8 cellular contexts compared by ENCODE assay signal in the genomic region with DNA sequence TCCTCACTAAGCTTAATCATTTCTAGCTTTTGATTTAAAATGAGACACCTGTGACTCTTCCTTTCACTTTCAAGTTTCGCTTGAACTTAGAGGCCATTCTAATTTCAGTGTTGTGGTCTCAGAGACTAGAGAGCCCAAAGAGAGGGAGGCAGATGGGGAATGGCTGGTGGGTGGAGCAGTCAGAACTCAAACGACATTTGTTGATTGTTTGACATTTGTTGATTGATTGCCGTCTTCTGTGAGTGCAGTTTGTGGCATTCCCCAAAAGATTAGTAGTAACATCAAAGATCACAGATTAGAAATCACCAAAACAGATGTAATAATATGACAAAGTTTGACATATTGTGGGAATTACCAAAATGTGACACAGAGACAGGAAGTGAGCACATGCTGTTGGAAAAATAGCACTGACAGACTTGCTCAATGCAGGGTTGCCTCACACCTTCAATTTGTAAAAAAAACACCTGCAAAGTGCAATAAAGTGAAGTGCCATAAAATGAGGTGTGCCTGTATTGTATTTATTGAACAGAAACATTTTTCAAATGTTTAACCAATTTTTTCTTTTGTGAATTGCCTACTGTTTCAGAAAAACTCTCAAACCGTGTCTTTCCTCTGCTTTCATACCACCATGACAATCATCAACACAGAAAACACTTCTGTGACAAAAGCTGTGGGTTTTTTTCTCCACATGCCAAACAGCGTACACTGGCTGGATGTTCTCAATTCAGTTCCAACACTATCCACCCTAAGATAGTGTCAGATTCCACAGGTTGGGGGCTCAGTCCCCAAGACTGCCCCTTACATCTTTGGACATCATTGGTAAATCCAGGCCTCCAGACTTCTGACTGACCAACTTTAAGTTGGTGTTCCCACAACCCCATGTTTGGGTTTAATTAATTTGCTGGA.
DNase-seq lines count a peak whose midpoint lies in the region; ATAC-seq and FAIRE-seq lines count a peak whose summit lies in the region.

No MANE protein-coding gene starts in this region.

- peak; percentile 86 for ATAC-seq in GM21447 (IDR thresholded peaks at IDR 0.05; ENCODE audit: unreplicated experiment)

- peaks cover 42 to 62% of the 10 kb centered on the region in 2 donors for H3K4me1 Mint-ChIP-seq in immature natural killer cell

- H3K27me3 Mint-ChIP-seq in immature natural killer cell (ENCODE audit: low read depth in 3 of 3): peaks cover 0 to 2% (median 0%) of the 10 kb centered on the region in 3 donors

- peak; percentile 64 for DNase-seq in Daoy (ENCODE audit: low read depth)
- DNase-seq in HTR-8/SVneo (ENCODE audit: insufficient read length, low spot score): no peak
- DNase-seq in activated CD8-positive, alpha-beta memory T cell treated with anti-CD3 and anti-CD28 coated beads for 1 hour (ENCODE audit: extremely low read depth in 1 of 2, low read depth in 1 of 2): peak; percentile 9 to 28
- DNase-seq in immature natural killer cell: peak; percentile 61 to 69 (median 63)
- peak; percentile 13 to 67 for DNase-seq in stimulated activated CD8-positive, alpha-beta memory T cell treated with anti-CD3 and anti-CD28 coated beads, Interleukin-7, amount 100 ng/mL, for 48 hours (ENCODE audit: extremely low read depth in 1 of 2, low read depth in 1 of 2)
- no peak for DNase-seq in COLO668 (lab: John Stamatoyannopoulos, UW; ENCODE audit: unreplicated experiment)
- DNase-seq in mucosa of gallbladder (ENCODE audit: low spot score): no peak

- H3K4me3 Mint-ChIP-seq in immature natural killer cell: peak overlapping the region; percentile 68 to 84 (median 80)

- peaks cover 0 to under 1% (median 0%) of the 10 kb centered on the region in 3 donors for H3K36me3 Mint-ChIP-seq in immature natural killer cell

- FAIRE-seq in HTR-8/SVneo (lab: Jason Lieb, UNC): peak; percentile 84

- H3K9me3 Mint-ChIP-seq in immature natural killer cell: no peaks in the 10 kb centered on the region

- peak overlapping the region; percentile 90 to 96 (median 93) for H3K27ac Mint-ChIP-seq in immature natural killer cell

Comparison
In these comparisons a context has a peak if more than half of its experiments do, and no peak if none do; other contexts are left out.
1. DNase-seq: peak in Daoy (single experiment), activated CD8-positive, alpha-beta memory T cell treated with anti-CD3 and anti-CD28 coated beads for 1 hour (2 of 2), immature natural killer cell (3 of 3) and stimulated activated CD8-positive, alpha-beta memory T cell treated with anti-CD3 and anti-CD28 coated beads, Interleukin-7, amount 100 ng/mL, for 48 hours (2 of 2); none in HTR-8/SVneo (single experiment), COLO668 (single experiment) and mucosa of gallbladder (single experiment).